In genomic region chr11:8757047-8757446, GRCh38 we compare ENCODE assay signal across 1 cellular context.
TF ChIP-seq lines count a peak whose summit lies in the region.

No MANE protein-coding gene starts in this region.

TF ChIP-seq in SK-N-SH treated with all-trans-retinoic acid at 6 μM for 48 hours, 23 proteins besides CTCF, POLR2A, EP300 and RAD21 (continued from another document):
- TF ChIP-seq, protein P1, sequence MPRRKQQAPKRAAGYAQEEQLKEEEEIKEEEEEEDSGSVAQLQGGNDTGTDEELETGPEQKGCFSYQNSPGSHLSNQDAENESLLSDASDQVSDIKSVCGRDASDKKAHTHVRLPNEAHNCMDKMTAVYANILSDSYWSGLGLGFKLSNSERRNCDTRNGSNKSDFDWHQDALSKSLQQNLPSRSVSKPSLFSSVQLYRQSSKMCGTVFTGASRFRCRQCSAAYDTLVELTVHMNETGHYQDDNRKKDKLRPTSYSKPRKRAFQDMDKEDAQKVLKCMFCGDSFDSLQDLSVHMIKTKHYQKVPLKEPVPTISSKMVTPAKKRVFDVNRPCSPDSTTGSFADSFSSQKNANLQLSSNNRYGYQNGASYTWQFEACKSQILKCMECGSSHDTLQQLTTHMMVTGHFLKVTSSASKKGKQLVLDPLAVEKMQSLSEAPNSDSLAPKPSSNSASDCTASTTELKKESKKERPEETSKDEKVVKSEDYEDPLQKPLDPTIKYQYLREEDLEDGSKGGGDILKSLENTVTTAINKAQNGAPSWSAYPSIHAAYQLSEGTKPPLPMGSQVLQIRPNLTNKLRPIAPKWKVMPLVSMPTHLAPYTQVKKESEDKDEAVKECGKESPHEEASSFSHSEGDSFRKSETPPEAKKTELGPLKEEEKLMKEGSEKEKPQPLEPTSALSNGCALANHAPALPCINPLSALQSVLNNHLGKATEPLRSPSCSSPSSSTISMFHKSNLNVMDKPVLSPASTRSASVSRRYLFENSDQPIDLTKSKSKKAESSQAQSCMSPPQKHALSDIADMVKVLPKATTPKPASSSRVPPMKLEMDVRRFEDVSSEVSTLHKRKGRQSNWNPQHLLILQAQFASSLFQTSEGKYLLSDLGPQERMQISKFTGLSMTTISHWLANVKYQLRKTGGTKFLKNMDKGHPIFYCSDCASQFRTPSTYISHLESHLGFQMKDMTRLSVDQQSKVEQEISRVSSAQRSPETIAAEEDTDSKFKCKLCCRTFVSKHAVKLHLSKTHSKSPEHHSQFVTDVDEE (CRISPR knock-in tag; IDR thresholded peaks at IDR 0.05): no peak
- TF ChIP-seq ARNTL (CRISPR knock-in tag; IDR thresholded peaks at IDR 0.05; ENCODE audit: borderline replicate concordance, low read depth) (no peak), PATZ1 (CRISPR knock-in tag; IDR thresholded peaks at IDR 0.05; ENCODE audit: borderline replicate concordance) (no peak), ZNF70 (CRISPR knock-in tag; IDR thresholded peaks at IDR 0.05) (no peak)
TF ChIP-seq in SK-N-SH treated with all-trans-retinoic acid at 6 μM for 48 hours: peak in this region for 0.
